ENCODE assay signal across 9 cellular contexts in genomic region chr4:94454405-94454804, GRCh38. TPM values are rescaled to one million over a fixed set of nuclear protein-coding genes. Genes with fewer than 3 reads are reported as not detected.
DNase-seq lines count a peak whose midpoint lies in the region; ATAC-seq and TF ChIP-seq lines count a peak whose summit lies in the region.
"Had no signal": no experiment of that assay in that cellular context is flagged by ENCODE, and none has a peak within 500 bp of the region (broad histone marks: within the 10 kb centered on the region; RNA-seq: fewer than 3 reads in every experiment).

No MANE protein-coding gene starts in this region.

- 0 out of 2 replicates have a peak, but pooled peaks cover 3% of the 10 kb centered on the region for H3F3A ChIP-seq in PC-9 (ENCODE audit: insufficient read depth, low read depth)

- intact Hi-C loops in PC-9 (cut with micrococcal nuclease; ENCODE audit: unreplicated experiment), result loop anchor here (5.0 kb wide), 1 partner anchor 143 kb away; no protein-coding TSS in a partner anchor

- no peaks in the 10 kb centered on the region for H3K27me3 ChIP-seq in ACC112 (ENCODE audit: insufficient read depth, low read length)
- no peaks in the 10 kb centered on the region for H3K27me3 ChIP-seq in PC-9 (ENCODE audit: insufficient read depth, low read depth)
- no peaks in the 10 kb centered on the region for H3K27me3 ChIP-seq in endodermal cell (ENCODE audit: control insufficient read depth, insufficient read depth, low read length, poor library complexity, severe bottlenecking)
- H3K27me3 ChIP-seq in H7 (ENCODE audit: control insufficient read depth, insufficient read depth, low read length), result no peaks in the 10 kb centered on the region

- H3K4me3 Mint-ChIP-seq in endodermal cell, result peak overlapping the region; percentile 89
- peak overlapping the region; percentile 77 for H3K4me3 Mint-ChIP-seq in neural crest cell

- no peak for ATAC-seq in HG03439 (IDR thresholded peaks at IDR 0.05; ENCODE audit: unreplicated experiment)

- 69 to 71% methylated on average over 1 to 2 of the region's 2 CpGs for WGBS in endodermal cell (ENCODE audit: insufficient coverage in 1 of 2, insufficient read length in 1 of 2), 2 experiments

- BruUV-seq in PC-9 (replicated peaks; lab: Mats Ljungman, UMichigan), result no TSS peak

- H3K79me2 ChIP-seq in ACC112 (ENCODE audit: control insufficient read depth, insufficient read depth, low read length, unreplicated experiment), result peaks cover 72% of the 10 kb centered on the region
- peaks cover 67% of the 10 kb centered on the region for H3K79me2 ChIP-seq in PC-9 (ENCODE audit: low read depth)

- H3K4me1 ChIP-seq in ACC112 (ENCODE audit: control insufficient read depth, insufficient read depth, low read length, unreplicated experiment) (peaks cover 33% of the 10 kb centered on the region), PC-9 (replicated peaks; ENCODE audit: insufficient read depth) (peaks cover 13% of the 10 kb centered on the region), endodermal cell (ENCODE audit: control insufficient read depth, insufficient read depth, low read length) (no peaks in the 10 kb centered on the region)

- H4K20me1 ChIP-seq in PC-9 (ENCODE audit: insufficient read depth), result peaks cover 8% of the 10 kb centered on the region; the same call in 1 of the 2 replicates

- no peak overlapping the region for H2AFZ ChIP-seq in ACC112 (ENCODE audit: low read length, unreplicated experiment)
- no peak overlapping the region for H2AFZ ChIP-seq in PC-9

- H3K4me3 ChIP-seq in ACC112 (ENCODE audit: low read depth, low read length) (peak overlapping the region; percentile 97), PC-9 (peak overlapping the region; percentile 98; the same call in 1 of the 2 replicates), endodermal cell (ENCODE audit: low read length) (peak overlapping the region; percentile 85), H7 (ENCODE audit: insufficient read depth, low read depth, low read length) (no peak overlapping the region)

- H3K36me3 ChIP-seq in ACC112 (ENCODE audit: insufficient read depth, low read length), result peaks cover 11% of the 10 kb centered on the region; the same call in 1 of the 2 replicates
- peaks cover 15% of the 10 kb centered on the region for H3K36me3 ChIP-seq in PC-9 (ENCODE audit: low read depth)
- peaks cover 31% of the 10 kb centered on the region for H3K36me3 ChIP-seq in endodermal cell (ENCODE audit: control insufficient read depth, insufficient read depth, low read length)
- no peaks in the 10 kb centered on the region for H3K36me3 ChIP-seq in H7 (replicated peaks; ENCODE audit: control insufficient read depth, insufficient read depth, low read length)

- H3K36me3 Mint-ChIP-seq in endodermal cell (ENCODE audit: low read depth) (peaks cover 12% of the 10 kb centered on the region), neural crest cell (ENCODE audit: low read depth) (no peaks in the 10 kb centered on the region)

- H3K27me3 Mint-ChIP-seq in endodermal cell (ENCODE audit: insufficient read depth) (no peaks in the 10 kb centered on the region), neural crest cell (ENCODE audit: low read depth) (no peaks in the 10 kb centered on the region)

- no peak overlapping the region for H3K27ac Mint-ChIP-seq in endodermal cell
- peak overlapping the region; percentile 85 for H3K27ac Mint-ChIP-seq in neural crest cell (ENCODE audit: unreplicated experiment)

- H3K9me3 ChIP-seq in PC-9 (ENCODE audit: insufficient read depth, low read depth), result no peaks in the 10 kb centered on the region
- no peaks in the 10 kb centered on the region for H3K9me3 ChIP-seq in endodermal cell (ENCODE audit: control insufficient read depth, low read length)
- H3K9me3 ChIP-seq: BLaER1 treated with 17β-estradiol and CSF1 and Interleukin-3, amounts not matched to agents 10 nM and 100 nM had no signal

- H3K9me3 Mint-ChIP-seq in endodermal cell (no peaks in the 10 kb centered on the region), neural crest cell (no peaks in the 10 kb centered on the region)

- H3K4me2 ChIP-seq in PC-9, result peak overlapping the region; percentile 95

- peak overlapping the region; percentile 84 for H3K27ac ChIP-seq in ACC112 (ENCODE audit: low read depth, low read length)
- no peak overlapping the region for H3K27ac ChIP-seq in PC-9
- H3K27ac ChIP-seq in endodermal cell (ENCODE audit: low read depth, low read length), result no peak overlapping the region
- H3K27ac ChIP-seq: BLaER1 treated with 17β-estradiol and CSF1 and Interleukin-3, amounts not matched to agents 10 nM and 100 nM had no signal

- H3K9ac ChIP-seq in endodermal cell (ENCODE audit: extremely low read depth, low read length, poor library complexity, severe bottlenecking), result peak overlapping the region; percentile 80
- H3K9ac ChIP-seq: BLaER1 treated with 17β-estradiol and CSF1 and Interleukin-3, amounts not matched to agents 10 nM and 100 nM had no signal

- DNase-seq in PC-9, result no peak
- DNase-seq in endodermal cell, result no peak
- DNase-seq in neural crest cell (ENCODE audit: low read depth, low spot score), result no peak
- DNase-seq in germinal center (ENCODE audit: low spot score), result no peak
- DNase-seq in HEK293T (ENCODE audit: extremely low spot score), result no peak
- no peak for DNase-seq in H7

- CTCF ChIA-PET in PC-9 (lab: Charles Lee) (no interaction called here), HEK293T (lab: Yijun Ruan, JAX) (no interaction called here)

- H3K4me1 Mint-ChIP-seq in endodermal cell, result peaks cover 42% of the 10 kb centered on the region
- H3K4me1 Mint-ChIP-seq in neural crest cell, result peaks cover 59% of the 10 kb centered on the region

- H3K9me2 ChIP-seq in PC-9 (ENCODE audit: insufficient read depth), result no peaks in the 10 kb centered on the region

- TF ChIP-seq CTCF in PC-9 (conservative IDR thresholded peaks at IDR 0.05) (no peak), endodermal cell (conservative IDR thresholded peaks at IDR 0.05) (no peak), neural crest cell (conservative IDR thresholded peaks at IDR 0.05) (no peak)

- POLR2A ChIA-PET in PC-9 (lab: Charles Lee; ENCODE audit: unreplicated experiment) (interaction anchor here (0.6 kb wide), 1 partner anchor 35 kb away, joined by 4 read pairs; no protein-coding TSS in a partner anchor), HEK293T (lab: Yijun Ruan, JAX) (no interaction called here)

TF ChIP-seq in HEK293T, 16 proteins besides CTCF, POLR2A, EP300 and RAD21:
- TF ChIP-seq, protein P1, sequence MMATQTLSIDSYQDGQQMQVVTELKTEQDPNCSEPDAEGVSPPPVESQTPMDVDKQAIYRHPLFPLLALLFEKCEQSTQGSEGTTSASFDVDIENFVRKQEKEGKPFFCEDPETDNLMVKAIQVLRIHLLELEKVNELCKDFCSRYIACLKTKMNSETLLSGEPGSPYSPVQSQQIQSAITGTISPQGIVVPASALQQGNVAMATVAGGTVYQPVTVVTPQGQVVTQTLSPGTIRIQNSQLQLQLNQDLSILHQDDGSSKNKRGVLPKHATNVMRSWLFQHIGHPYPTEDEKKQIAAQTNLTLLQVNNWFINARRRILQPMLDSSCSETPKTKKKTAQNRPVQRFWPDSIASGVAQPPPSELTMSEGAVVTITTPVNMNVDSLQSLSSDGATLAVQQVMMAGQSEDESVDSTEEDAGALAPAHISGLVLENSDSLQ (IDR thresholded peaks at IDR 0.05), result no peak

RNA-seq across cellular contexts. Expression of gene PDLIM5, which starts 2.7 kb away (rescaled TPM):
- 121 and 130 TPM in 2 replicates for total RNA-seq in PC-9 (2021)
- 100 to 1,000 TPM in 1 of 2 donors, 10 to 100 TPM in 1; 91.0 to 149 TPM for total RNA-seq in endodermal cell
- 59.0 TPM for polyA plus RNA-seq in endodermal cell (2013, experiment 1 of 2)
- polyA plus RNA-seq in endodermal cell (2013, experiment 2 of 2), result 48.0 TPM
- total RNA-seq in neural crest cell, result 71.0 and 72.5 TPM in 2 replicates
- total RNA-seq in H7 (2014; rRNA removed; shearing (Covaris generic)), result 33.4 and 43.1 TPM in 2 replicates
